16 cellular contexts compared by ENCODE assay signal in the genomic region with DNA sequence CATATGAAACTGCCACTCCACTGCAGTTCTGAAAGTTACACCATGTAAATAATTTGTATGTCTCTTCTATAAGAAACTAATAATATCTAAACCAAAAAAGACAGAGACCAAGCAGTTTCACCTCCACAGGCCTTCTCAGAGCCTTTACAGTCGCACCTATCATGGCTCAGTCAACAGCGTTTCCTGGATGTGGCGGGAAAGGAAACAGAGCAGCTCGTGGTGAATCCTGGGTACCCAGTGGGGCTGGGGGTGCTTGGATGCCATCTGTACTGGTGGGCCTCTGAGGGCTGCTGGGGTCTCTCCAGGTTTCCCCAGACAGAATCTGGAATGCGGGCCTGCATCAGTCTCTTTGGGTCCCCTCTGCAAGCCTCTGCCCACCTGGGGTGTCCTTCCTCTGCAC.
DNase-seq lines count a peak whose midpoint lies in the region; ATAC-seq, FAIRE-seq and TF ChIP-seq lines count a peak whose summit lies in the region.
"Had no signal": no experiment of that assay in that cellular context is flagged by ENCODE, and none has a peak within 500 bp of the region (broad histone marks: within the 10 kb centered on the region; RNA-seq: fewer than 3 reads in every experiment).

No MANE protein-coding gene starts in this region.

- H3K27me3 ChIP-seq in BLaER1 treated with 17β-estradiol and CSF1 and Interleukin-3, amounts not matched to agents 10 nM and 100 nM = peaks cover 0 to 20% (median 5%) of the 10 kb centered on the region in 11 experiments; a peak in 14 of 22 replicates
- H3K27me3 ChIP-seq in K562 (ENCODE audit: control insufficient read depth in 2 of 2, insufficient read depth in 2 of 2, low read length in 2 of 2) (peaks cover 36 to 63% of the 10 kb centered on the region in 2 experiments), body of pancreas (peaks cover 0 to 5% of the 10 kb centered on the region in 2 donors), prostate gland (replicated peaks; ENCODE audit: insufficient read depth) (no peaks in the 10 kb centered on the region)
- H3K27me3 ChIP-seq: BE2C had no signal

- no peaks in the 10 kb centered on the region for H3K79me2 ChIP-seq in K562 (ENCODE audit: control insufficient read depth, insufficient read depth, low read length)

- no peak overlapping the region for H3K4me3 ChIP-seq in BLaER1 treated with 17β-estradiol and CSF1 and Interleukin-3, amounts not matched to agents 10 nM and 100 nM
- H3K4me3 ChIP-seq in GM12865 (ENCODE audit: low read depth, low read length) (no peak overlapping the region), K562 (no peak overlapping the region), skin epidermis (no peak overlapping the region), body of pancreas (no peak overlapping the region), prostate gland (no peak overlapping the region)
- H3K4me3 ChIP-seq: A549 had no signal

- BruUV-seq in K562 (replicated peaks; lab: Mats Ljungman, UMichigan) = no TSS peak

- H3K9me1 ChIP-seq in K562 (ENCODE audit: control insufficient read depth, insufficient read depth, low read length) = no peaks in the 10 kb centered on the region

- intact Hi-C loops in K562 (cut with micrococcal nuclease) (no loop called here), body of pancreas (cut with DNase I) (no loop called here), prostate gland (cut with DNase I) (no loop called here)

- no peak overlapping the region for H3K27ac ChIP-seq in BLaER1 treated with 17β-estradiol and CSF1 and Interleukin-3, amounts not matched to agents 10 nM and 100 nM
- no peak overlapping the region for H3K27ac ChIP-seq in K562 (ENCODE audit: extremely low read depth, low read depth, low read length)
- H3K27ac ChIP-seq in skin epidermis = peak overlapping the region in 11 of 21 experiments; percentile 1 to 92 (median 45)
- H3K27ac ChIP-seq in body of pancreas = no peak overlapping the region
- no peak overlapping the region for H3K27ac ChIP-seq in prostate gland
- H3K27ac ChIP-seq: A549 had no signal

- no peak overlapping the region for H3K9ac ChIP-seq in BLaER1 treated with 17β-estradiol and CSF1 and Interleukin-3, amounts not matched to agents 10 nM and 100 nM
- no peak overlapping the region for H3K9ac ChIP-seq in K562 (ENCODE audit: insufficient read depth in 1 of 2, low read depth in 2 of 2, low read length in 2 of 2)

- ATAC-seq in K562 (no peak), body of pancreas (no peak)
- ATAC-seq: A549 had no signal

- H2AFZ ChIP-seq in K562 (ENCODE audit: low read depth, low read length) = no peak overlapping the region

- TF ChIP-seq POLR2A in K562 (conservative IDR thresholded peaks at IDR 0.05) (no peak), GM12892 (IDR thresholded peaks at IDR 0.05; ENCODE audit: low read depth, low read length) (no peak), body of pancreas (IDR thresholded peaks at IDR 0.05) (no peak), prostate gland (IDR thresholded peaks at IDR 0.05) (no peak)

- H3K4me1 ChIP-seq in BLaER1 treated with 17β-estradiol and CSF1 and Interleukin-3, amounts not matched to agents 10 nM and 100 nM = peaks cover 41 to 58% (median 57%) of the 10 kb centered on the region in 10 experiments
- H3K4me1 ChIP-seq in K562 (replicated peaks in 1 of 2; ENCODE audit: control insufficient read depth in 2 of 2, insufficient read depth in 2 of 2, low read length in 2 of 2) = peaks cover 0 to 19% of the 10 kb centered on the region in 2 experiments; a peak in 2 of 5 replicates
- H3K4me1 ChIP-seq in body of pancreas = no peaks in the 10 kb centered on the region
- peaks cover 11% of the 10 kb centered on the region for H3K4me1 ChIP-seq in prostate gland (replicated peaks)

- TF ChIP-seq CTCF in GM12865 (IDR thresholded peaks at IDR 0.05; ENCODE audit: insufficient read depth, low read depth, low read length, missing control alignments) (no peak), K562 (IDR thresholded peaks at IDR 0.05 in 2 of 3, conservative IDR thresholded peaks at IDR 0.05 in 1 of 3; ENCODE audit: insufficient read depth in 2 of 3, low read depth in 1 of 3, low read length in 3 of 3) (no peak), body of pancreas (IDR thresholded peaks at IDR 0.05) (no peak), prostate gland (IDR thresholded peaks at IDR 0.05) (no peak)

- FAIRE-seq in K562 (lab: Jason Lieb, UNC) = no peak
- no peak for FAIRE-seq in GM12892 (lab: Jason Lieb, UNC)
- FAIRE-seq: A549, GM12891 had no signal

- peak; percentile 17 for DNase-seq in GM12865 (ENCODE audit: low read depth)
- no peak for DNase-seq in K562 (ENCODE audit: extremely low read depth in 1 of 4, low spot score in 3 of 4)
- DNase-seq in GM12892 (ENCODE audit: insufficient read length) = no peak
- no peak for DNase-seq in body of pancreas
- DNase-seq in prostate gland (ENCODE audit: low spot score) = no peak
- DNase-seq: BE2C; Caco-2; CD8-positive, alpha-beta memory T cell; GF-D8; GOT3; H9; KBM-7 had no signal

- TF ChIP-seq RAD21 in K562 (CRISPR knock-in tag; conservative IDR thresholded peaks at IDR 0.05 in 1 of 2, IDR thresholded peaks at IDR 0.05 in 1 of 2) = no peak

- POLR2A ChIA-PET in K562 (lab: Yijun Ruan, JAX) = interaction anchor here (1.1 kb wide), 1 partner anchor 27 kb away, joined by 3 read pairs; no protein-coding TSS in a partner anchor

- H3K4me2 ChIP-seq in BLaER1 treated with 17β-estradiol and CSF1 and Interleukin-3, amounts not matched to agents 10 nM and 100 nM = peak overlapping the region in 9 of 11 experiments; percentile 79 to 97 (median 88); a peak in 18 of 22 replicates
- no peak overlapping the region for H3K4me2 ChIP-seq in K562 (ENCODE audit: insufficient read depth, low read length)
- H3K4me2 ChIP-seq: A549 had no signal

- H3K36me3 ChIP-seq in BLaER1 treated with 17β-estradiol and CSF1 and Interleukin-3, amounts not matched to agents 10 nM and 100 nM = no peaks in the 10 kb centered on the region
- H3K36me3 ChIP-seq in K562 (ENCODE audit: control insufficient read depth, insufficient read depth, low read length) (no peaks in the 10 kb centered on the region), body of pancreas (replicated peaks in 1 of 2; ENCODE audit: insufficient read depth in 1 of 2, low read depth in 2 of 2) (no peaks in the 10 kb centered on the region), prostate gland (no peaks in the 10 kb centered on the region)
- H3K36me3 ChIP-seq: BE2C had no signal

- H4K20me1 ChIP-seq in BLaER1 treated with 17β-estradiol and CSF1 and Interleukin-3, amounts not matched to agents 10 nM and 100 nM = peaks cover 0 to 13% (median 0%) of the 10 kb centered on the region in 11 experiments; a peak in 3 of 22 replicates
- H4K20me1 ChIP-seq in K562 (replicated peaks; ENCODE audit: control insufficient read depth, insufficient read depth, low read length) = 0 out of 2 replicates have a peak, but pooled peaks cover 12% of the 10 kb centered on the region

- no peaks in the 10 kb centered on the region for H3K9me3 ChIP-seq in BLaER1 treated with 17β-estradiol and CSF1 and Interleukin-3, amounts not matched to agents 10 nM and 100 nM (replicated peaks in 1 of 11)
- H3K9me3 ChIP-seq in K562 (replicated peaks; ENCODE audit: control insufficient read depth, insufficient read depth, low read depth, low read length) (no peaks in the 10 kb centered on the region), body of pancreas (no peaks in the 10 kb centered on the region), prostate gland (no peaks in the 10 kb centered on the region)
- H3K9me3 ChIP-seq: A549, BE2C, Caco-2 had no signal

- WGBS in K562 (ENCODE audit: insufficient coverage, low coverage, missing lambda C conversion rate) = 3% methylated on average over 5 of the region's 5 CpGs
- WGBS in body of pancreas, 2 donors = 78 to 81% methylated on average over 4 to 5 of the region's 5 CpGs
- 81% methylated on average over 5 of the region's 5 CpGs for WGBS in prostate gland

- no peak for TF ChIP-seq EP300 in K562 (IDR thresholded peaks at IDR 0.05; ENCODE audit: low read length)

- in situ Hi-C loops in K562 (cut with MboI) = no loop called here

- CTCF ChIA-PET in K562 (lab: Yijun Ruan, JAX; ENCODE audit: low intra/inter-chr PET ratio) = no interaction called here

TF ChIP-seq in K562, 482 proteins besides CTCF, POLR2A, EP300 and RAD21 (continues in another document):
- TF ChIP-seq THRA (IDR thresholded peaks at IDR 0.05) (no peak), ZNF239 (CRISPR knock-in tag; IDR thresholded peaks at IDR 0.05) (peak; percentile 96), RBM25 (IDR thresholded peaks at IDR 0.05; ENCODE audit: low read depth, low read length, severe bottlenecking) (peak; percentile 42), ZNF586 (CRISPR knock-in tag; conservative IDR thresholded peaks at IDR 0.05) (no peak), PPARD (CRISPR knock-in tag; IDR thresholded peaks at IDR 0.05) (no peak), HIVEP1 (CRISPR knock-in tag; IDR thresholded peaks at IDR 0.05) (no peak), ZNF398 (CRISPR knock-in tag; IDR thresholded peaks at IDR 0.05) (no peak), TCFL5 (CRISPR knock-in tag; conservative IDR thresholded peaks at IDR 0.05) (no peak), DIDO1 (tag; IDR thresholded peaks at IDR 0.05; ENCODE audit: low read depth) (no peak)

Comparison
In these comparisons a context has a peak if more than half of its experiments do, and no peak if none do; other contexts are left out.
1. H3K27ac ChIP-seq: peak in skin epidermis (11 of 21); none in BLaER1 treated with 17β-estradiol and CSF1 and Interleukin-3, amounts not matched to agents 10 nM and 100 nM (0 of 11), K562 (single experiment), body of pancreas (0 of 4) and prostate gland (0 of 2).